Comparison of ENCODE assay signal across 8 cellular contexts in genomic region chr2:72917875-72918660, GRCh38. TPM values are rescaled to one million over a fixed set of nuclear protein-coding genes. Genes with fewer than 3 reads are reported as not detected.
DNase-seq lines count a peak whose midpoint lies in the region; ATAC-seq and TF ChIP-seq lines count a peak whose summit lies in the region.

No MANE protein-coding gene starts in this region.

- H3K4me3 ChIP-seq in BLaER1 (peak overlapping the region; percentile 65), upper lobe of left lung (peak overlapping the region in 3 of 4 donors; percentile 31 to 46 (median 42))

- 5% methylated on average over 50 of the region's 95 CpGs; no CpG with 5 or more reads in 1 of the 2 donors for WGBS in upper lobe of left lung, 2 donors

- H3K27me3 Mint-ChIP-seq in T-cell = peaks cover 55 to 81% of the 10 kb centered on the region in 2 donors
- H3K27me3 Mint-ChIP-seq in immature natural killer cell (ENCODE audit: low read depth in 3 of 3) = peaks cover 33 to 53% (median 53%) of the 10 kb centered on the region in 3 donors

- H3K4me2 ChIP-seq in BLaER1 = peak overlapping the region; percentile 97

- H3K9me3 Mint-ChIP-seq in T-cell (no peaks in the 10 kb centered on the region), immature natural killer cell (peaks cover 0 to 2% (median 0%) of the 10 kb centered on the region in 6 donors)

- DNase-seq in T-cell (peak in 2 of 34 experiments; percentile 13 to 24), immature natural killer cell (no peak), upper lobe of left lung (peak; percentile 15 to 87), NCI-H2081 treated with DMSO at 0.1 percent for 48 hours (lab: John Stamatoyannopoulos, UW) (no peak), epidermal melanocyte (ENCODE audit: insufficient read length, low spot score) (no peak)
- DNase-seq in central memory CD4-positive, alpha-beta T cell = no peak

- POLR2A ChIA-PET in T-cell (lab: Charles Lee) = no interaction called here

- H3K27ac Mint-ChIP-seq in T-cell = no peak overlapping the region
- no peak overlapping the region for H3K27ac Mint-ChIP-seq in immature natural killer cell

- TF ChIP-seq POLR2A in upper lobe of left lung (IDR thresholded peaks at IDR 0.05) = no peak

- H3K4me3 Mint-ChIP-seq in T-cell (peak overlapping the region; percentile 61 to 72 (median 70)), immature natural killer cell (peak overlapping the region; percentile 66 to 76 (median 71))

- no peak overlapping the region for H3K27ac ChIP-seq in BLaER1
- H3K27ac ChIP-seq in upper lobe of left lung = no peak overlapping the region

- TF ChIP-seq CTCF in upper lobe of left lung (IDR thresholded peaks at IDR 0.05) = no peak

- H3K4me1 ChIP-seq in BLaER1 (peaks cover 46% of the 10 kb centered on the region), upper lobe of left lung (peaks cover 50 to 59% (median 54%) of the 10 kb centered on the region in 4 donors)

- no peaks in the 10 kb centered on the region for H3K36me3 Mint-ChIP-seq in T-cell
- no peaks in the 10 kb centered on the region for H3K36me3 Mint-ChIP-seq in immature natural killer cell

- H3K4me1 Mint-ChIP-seq in T-cell = peaks cover 35 to 45% (median 36%) of the 10 kb centered on the region in 3 donors
- H3K4me1 Mint-ChIP-seq in immature natural killer cell = peaks cover 28 to 34% of the 10 kb centered on the region in 2 donors

- H3K9me3 ChIP-seq in BLaER1 = no peaks in the 10 kb centered on the region
- no peaks in the 10 kb centered on the region for H3K9me3 ChIP-seq in upper lobe of left lung

- peak; percentile 8 for ATAC-seq in GM19043 (IDR thresholded peaks at IDR 0.05; ENCODE audit: low read depth, unreplicated experiment)
- ATAC-seq in T-cell (replicated peaks in 1 of 4) = peak in 3 of 4 experiments; percentile 7 to 34 (median 7)
- no peak for ATAC-seq in upper lobe of left lung (ENCODE audit: low FRiP score in 2 of 2)

- TF ChIP-seq EP300 in upper lobe of left lung (IDR thresholded peaks at IDR 0.05) = no peak

- CTCF ChIA-PET in T-cell (lab: Charles Lee) = interaction anchor here in 1 of 2 donors (0.6 kb wide), 1 partner anchor 1071 kb away, joined by 4 read pairs; no protein-coding TSS in a partner anchor

- no peak overlapping the region for H3K9ac ChIP-seq in BLaER1

- H3K27me3 ChIP-seq in BLaER1 (peaks cover 100% of the 10 kb centered on the region), upper lobe of left lung (peaks cover 0 to 94% (median 60%) of the 10 kb centered on the region in 4 donors)

- peaks cover 96% of the 10 kb centered on the region for H4K20me1 ChIP-seq in BLaER1

- H3K36me3 ChIP-seq in BLaER1 = no peaks in the 10 kb centered on the region
- no peaks in the 10 kb centered on the region for H3K36me3 ChIP-seq in upper lobe of left lung

RNA-seq across cellular contexts. Expression of gene EMX1, which starts 0.7 kb away (rescaled TPM):
- total RNA-seq in T-cell (not detected), upper lobe of left lung (not detected)
- not detected for polyA plus RNA-seq in immature natural killer cell

RNA-seq across cellular contexts. Expression of gene SPR, which starts 30.9 kb away (rescaled TPM):
- total RNA-seq in T-cell (under 1 TPM in 3 of 5 donors, not detected in 2; 0.35 to 0.58 (median 0.39) TPM), upper lobe of left lung (10 to 100 TPM; 26.2 to 49.2 (median 34.2) TPM)
- 1 to 10 TPM; 1.2 to 2.2 (median 1.4) TPM for polyA plus RNA-seq in immature natural killer cell

Comparison
In these comparisons a context has a peak if more than half of its experiments do, and no peak if none do; other contexts are left out.
1. ATAC-seq: peak in GM19043 (single experiment) and T-cell (3 of 4); none in upper lobe of left lung (0 of 2).
2. DNase-seq: peak in upper lobe of left lung (2 of 2); none in immature natural killer cell (0 of 3), NCI-H2081 treated with DMSO at 0.1 percent for 48 hours (single experiment), central memory CD4-positive, alpha-beta T cell (single experiment) and epidermal melanocyte (single experiment).
3. RNA of gene SPR, which starts 30.9 kb away (total RNA-seq): 26.2 to 49.2 TPM in upper lobe of left lung; 0.35 to 0.58 TPM in T-cell; every median in the first group is over 10 times any median in the second.